In the genomic region with DNA sequence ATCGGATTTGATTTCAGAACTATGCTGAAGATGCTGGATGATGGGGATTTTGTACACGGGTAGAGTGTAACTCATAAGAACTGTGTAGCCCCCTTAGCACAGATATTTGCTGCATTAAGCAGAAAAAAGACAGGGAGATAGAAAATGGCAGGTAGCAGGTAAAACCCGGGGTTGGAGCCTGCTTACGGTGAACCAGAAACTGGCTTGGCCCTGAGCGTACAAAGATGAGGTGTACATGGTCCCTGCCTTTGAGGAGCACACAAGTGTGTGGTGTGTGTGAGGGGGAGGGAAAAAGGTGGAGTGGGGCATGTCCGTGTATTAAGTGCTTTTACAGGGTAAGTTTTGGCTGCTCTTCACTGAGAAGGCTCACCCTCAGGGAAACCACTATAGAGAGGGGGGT, we compare ENCODE assay signal across 13 cellular contexts. TPM values are rescaled to one million over a fixed set of nuclear protein-coding genes. Genes with fewer than 3 reads are reported as not detected.
DNase-seq lines count a peak whose midpoint lies in the region; ATAC-seq and TF ChIP-seq lines count a peak whose summit lies in the region.
"Had no signal": no experiment of that assay in that cellular context is flagged by ENCODE, and none has a peak within 500 bp of the region (broad histone marks: within the 10 kb centered on the region; RNA-seq: fewer than 3 reads in every experiment).

No MANE protein-coding gene starts in this region.

- no peak overlapping the region for H3K27ac Mint-ChIP-seq in activated T-cell treated with anti-CD3 and anti-CD28 coated beads, Interleukin-2, amount 50 U/mL, for 72 hours
- H3K27ac Mint-ChIP-seq in immature natural killer cell = peak overlapping the region in 4 of 6 donors; percentile 5 to 37 (median 20)
- peak overlapping the region; percentile 20 for H3K27ac Mint-ChIP-seq in stimulated activated naive B cell treated with anti-CD40 and anti-IgM and Interleukin-4, amounts not matched to agents 10 μg/mL and 1 μg/mL and 100 μg/mL, for 72 hours
- H3K27ac Mint-ChIP-seq: neural progenitor cell had no signal

- TF ChIP-seq CTCF in Panc1 (IDR thresholded peaks at IDR 0.05) (no peak), GM20000 (IDR thresholded peaks at IDR 0.05; ENCODE audit: extremely low read depth, missing control alignments) (no peak)

- H3K4me1 ChIP-seq in Panc1 (ENCODE audit: control insufficient read depth, insufficient read depth, low read length) = peaks cover 37% of the 10 kb centered on the region
- H3K4me1 ChIP-seq: SJCRH30 had no signal

- DNase-seq in activated T-cell treated with anti-CD3 and anti-CD28 coated beads, Interleukin-2, amount 50 U/mL, for 72 hours = no peak
- no peak for DNase-seq in activated T-cell treated with anti-CD3 and anti-CD28 coated beads, Interleukin-2, amount 50 U/mL, for 4 hours
- DNase-seq in Panc1 (ENCODE audit: low read depth, low spot score) (no peak), immature natural killer cell (no peak), NCI-H1930 (lab: John Stamatoyannopoulos, UW) (no peak), GM20000 (ENCODE audit: low spot score) (no peak)
- DNase-seq in stimulated activated naive B cell treated with anti-CD40 and anti-IgM and Interleukin-4, amounts not matched to agents 10 μg/mL and 1 μg/mL and 100 μg/mL, for 72 hours = no peak
- no peak for DNase-seq in stimulated activated naive CD4-positive, alpha-beta T cell treated with Interleukin-2 at 50 U/mL for 16 hours (lab: John Stamatoyannopoulos, UW)
- DNase-seq: NCI-H2171, SJCRH30, spleen had no signal

- H3K4me3 Mint-ChIP-seq in activated T-cell treated with anti-CD3 and anti-CD28 coated beads, Interleukin-2, amount 50 U/mL, for 72 hours = peak overlapping the region; percentile 22 to 42
- H3K4me3 Mint-ChIP-seq in activated T-cell treated with anti-CD3 and anti-CD28 coated beads, Interleukin-2, amount 50 U/mL, for 4 hours = no peak overlapping the region
- H3K4me3 Mint-ChIP-seq in immature natural killer cell = no peak overlapping the region
- H3K4me3 Mint-ChIP-seq in stimulated activated naive B cell treated with anti-CD40 and anti-IgM and Interleukin-4, amounts not matched to agents 10 μg/mL and 1 μg/mL and 100 μg/mL, for 72 hours = no peak overlapping the region
- H3K4me3 Mint-ChIP-seq: neural progenitor cell had no signal

- H3K9me3 Mint-ChIP-seq in activated T-cell treated with anti-CD3 and anti-CD28 coated beads, Interleukin-2, amount 50 U/mL, for 72 hours = no peaks in the 10 kb centered on the region
- H3K9me3 Mint-ChIP-seq in activated T-cell treated with anti-CD3 and anti-CD28 coated beads, Interleukin-2, amount 50 U/mL, for 4 hours = no peaks in the 10 kb centered on the region
- H3K9me3 Mint-ChIP-seq in immature natural killer cell = no peaks in the 10 kb centered on the region
- no peaks in the 10 kb centered on the region for H3K9me3 Mint-ChIP-seq in stimulated activated naive B cell treated with anti-CD40 and anti-IgM and Interleukin-4, amounts not matched to agents 10 μg/mL and 1 μg/mL and 100 μg/mL, for 72 hours
- H3K9me3 Mint-ChIP-seq: neural progenitor cell had no signal

- CTCF ChIA-PET in Panc1 (lab: Charles Lee) = no interaction called here

- 0 out of 2 replicates have a peak overlapping the region, but pooled peaks have one; percentile 0 for H3K27ac ChIP-seq in Panc1 (ENCODE audit: low read length)
- H3K27ac ChIP-seq: neural progenitor cell, SJCRH30 had no signal

- intact Hi-C loops in Panc1 (cut with micrococcal nuclease; ENCODE audit: unreplicated experiment) = loop anchor here (10.0 kb wide), 1 partner anchor 107 kb away; no protein-coding TSS in a partner anchor

- BruUV-seq in Panc1 (replicated peaks; lab: Mats Ljungman, UMichigan) = no TSS peak

- no peaks in the 10 kb centered on the region for H3K27me3 Mint-ChIP-seq in activated T-cell treated with anti-CD3 and anti-CD28 coated beads, Interleukin-2, amount 50 U/mL, for 72 hours (ENCODE audit: low read depth)
- H3K27me3 Mint-ChIP-seq in activated T-cell treated with anti-CD3 and anti-CD28 coated beads, Interleukin-2, amount 50 U/mL, for 4 hours (ENCODE audit: low read depth) = no peaks in the 10 kb centered on the region
- H3K27me3 Mint-ChIP-seq in immature natural killer cell (ENCODE audit: low read depth in 3 of 3) = peaks cover 6 to 16% (median 8%) of the 10 kb centered on the region in 3 donors
- no peaks in the 10 kb centered on the region for H3K27me3 Mint-ChIP-seq in stimulated activated naive B cell treated with anti-CD40 and anti-IgM and Interleukin-4, amounts not matched to agents 10 μg/mL and 1 μg/mL and 100 μg/mL, for 72 hours

- H3K36me3 Mint-ChIP-seq in activated T-cell treated with anti-CD3 and anti-CD28 coated beads, Interleukin-2, amount 50 U/mL, for 72 hours (ENCODE audit: insufficient read depth in 2 of 2) = peaks cover 5 to 8% of the 10 kb centered on the region in 2 donors
- peaks cover 9% of the 10 kb centered on the region for H3K36me3 Mint-ChIP-seq in activated T-cell treated with anti-CD3 and anti-CD28 coated beads, Interleukin-2, amount 50 U/mL, for 4 hours (ENCODE audit: insufficient read depth)
- peaks cover 0 to 10% (median 5%) of the 10 kb centered on the region in 3 donors for H3K36me3 Mint-ChIP-seq in immature natural killer cell
- peaks cover 13 to 34% of the 10 kb centered on the region in 2 donors for H3K36me3 Mint-ChIP-seq in stimulated activated naive B cell treated with anti-CD40 and anti-IgM and Interleukin-4, amounts not matched to agents 10 μg/mL and 1 μg/mL and 100 μg/mL, for 72 hours
- H3K36me3 Mint-ChIP-seq: brain had no signal

- in situ Hi-C loops in Panc1 (cut with HindIII; ENCODE audit: low pct_unique_long_range_greater_than_20kb, low sequenced_read_pairs) = no loop called here

- no peaks in the 10 kb centered on the region for H3K27me3 ChIP-seq in Panc1 (ENCODE audit: control insufficient read depth, insufficient read depth, low read length)
- H3K27me3 ChIP-seq: neural progenitor cell, SJCRH30, spleen had no signal

- no peak overlapping the region for H3K4me3 ChIP-seq in Panc1 (ENCODE audit: low read depth in 2 of 2, low read length in 2 of 2)
- H3K4me3 ChIP-seq: neural progenitor cell, SJCRH30, spleen had no signal

- H3K4me1 Mint-ChIP-seq in activated T-cell treated with anti-CD3 and anti-CD28 coated beads, Interleukin-2, amount 50 U/mL, for 72 hours (ENCODE audit: low read depth) = peaks cover 77% of the 10 kb centered on the region
- peaks cover 69% of the 10 kb centered on the region for H3K4me1 Mint-ChIP-seq in activated T-cell treated with anti-CD3 and anti-CD28 coated beads, Interleukin-2, amount 50 U/mL, for 4 hours (ENCODE audit: low read depth)
- peaks cover 67 to 84% of the 10 kb centered on the region in 2 donors for H3K4me1 Mint-ChIP-seq in immature natural killer cell
- peaks cover 54 to 69% of the 10 kb centered on the region in 2 donors for H3K4me1 Mint-ChIP-seq in stimulated activated naive B cell treated with anti-CD40 and anti-IgM and Interleukin-4, amounts not matched to agents 10 μg/mL and 1 μg/mL and 100 μg/mL, for 72 hours

- POLR2A ChIA-PET in Panc1 (lab: Charles Lee) = no interaction called here

- no peaks in the 10 kb centered on the region for H3K36me3 ChIP-seq in Panc1 (ENCODE audit: control insufficient read depth, insufficient read depth, low read length)
- H3K36me3 ChIP-seq: neural progenitor cell, SJCRH30 had no signal

- ATAC-seq in activated T-cell treated with anti-CD3 and anti-CD28 coated beads, Interleukin-2, amount 50 U/mL, for 72 hours (replicated peaks in 1 of 2) = no peak
- no peak for ATAC-seq in activated T-cell treated with anti-CD3 and anti-CD28 coated beads, Interleukin-2, amount 50 U/mL, for 4 hours
- ATAC-seq in Panc1 = no peak
- no peak for ATAC-seq in stimulated activated naive B cell treated with anti-CD40 and anti-IgM and Interleukin-4, amounts not matched to agents 10 μg/mL and 1 μg/mL and 100 μg/mL, for 72 hours (replicated peaks)

- H3K9me3 ChIP-seq in Panc1 (ENCODE audit: control insufficient read depth, insufficient read depth, low read depth, low read length) = no peaks in the 10 kb centered on the region
- H3K9me3 ChIP-seq: SJCRH30, spleen had no signal

RNA-seq across cellular contexts. Expression of gene LPP, which starts 3.5 kb away (rescaled TPM):
- total RNA-seq in activated T-cell treated with anti-CD3 and anti-CD28 coated beads, Interleukin-2, amount 50 U/mL, for 72 hours = 10 to 100 TPM; 50.4 to 67.7 TPM
- 10 to 100 TPM; 15.5 to 19.2 (median 16.5) TPM for total RNA-seq in activated T-cell treated with anti-CD3 and anti-CD28 coated beads, Interleukin-2, amount 50 U/mL, for 4 hours
- total RNA-seq in Panc1 (2021; ENCODE audit: unreplicated experiment) = 90.0 TPM
- 13.9 TPM for polyA plus RNA-seq in Panc1 (2012; ENCODE audit: insufficient read length)
- 10 to 100 TPM in 2 of 3 donors, 1 to 10 TPM in 1; 6.5 to 33.5 (median 11.3) TPM for polyA plus RNA-seq in immature natural killer cell

Comparison
In these comparisons a context has a peak if more than half of its experiments do, and no peak if none do; other contexts are left out.
1. H3K4me3 Mint-ChIP-seq: peak in activated T-cell treated with anti-CD3 and anti-CD28 coated beads, Interleukin-2, amount 50 U/mL, for 72 hours (2 of 2); none in activated T-cell treated with anti-CD3 and anti-CD28 coated beads, Interleukin-2, amount 50 U/mL, for 4 hours (single experiment), immature natural killer cell (0 of 5) and stimulated activated naive B cell treated with anti-CD40 and anti-IgM and Interleukin-4, amounts not matched to agents 10 μg/mL and 1 μg/mL and 100 μg/mL, for 72 hours (0 of 2).